In the genomic region with DNA sequence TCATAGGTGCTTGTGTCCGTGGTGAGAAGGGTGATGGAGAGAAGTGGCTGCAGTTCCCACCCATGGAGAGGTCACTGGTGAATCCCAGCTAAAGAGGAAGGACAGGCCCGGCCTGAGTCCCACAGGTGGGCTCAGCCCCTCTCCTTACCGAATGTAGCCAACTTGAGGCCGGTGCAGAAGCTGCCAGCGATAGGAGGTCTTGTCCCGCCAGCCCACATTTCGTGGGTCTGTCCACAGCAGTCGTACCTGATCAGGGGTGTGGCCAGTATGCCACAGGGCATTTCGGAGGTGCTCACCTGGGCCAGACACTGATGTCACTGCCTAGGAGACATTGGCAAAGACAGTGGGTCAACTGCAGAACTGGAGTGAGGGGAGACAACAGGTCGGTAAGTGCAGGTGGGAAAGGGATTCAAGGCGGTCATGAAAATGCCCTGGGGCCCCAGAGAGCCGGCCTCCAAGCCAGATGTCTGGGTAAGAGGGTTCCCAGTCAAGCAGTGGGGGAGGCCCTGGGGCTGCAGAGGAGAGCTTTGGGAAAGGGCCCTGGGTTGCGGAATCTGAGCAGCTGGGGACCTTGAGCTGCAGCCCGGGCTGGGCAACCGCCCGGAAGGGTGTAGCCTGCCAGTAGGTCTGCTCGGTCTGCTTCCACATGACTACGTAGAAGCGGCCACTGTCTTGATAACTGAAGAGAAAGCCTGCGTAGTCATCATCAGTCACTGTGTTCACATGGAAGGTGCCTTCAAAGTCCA, we compare ENCODE assay signal across 1 cellular context.
TF ChIP-seq lines count a peak whose summit lies in the region.

No MANE protein-coding gene starts in this region.

TF ChIP-seq in SK-N-SH treated with all-trans-retinoic acid at 6 μM for 48 hours, 23 proteins besides CTCF, POLR2A, EP300 and RAD21 (continued from another document):
- TF ChIP-seq, protein P1, sequence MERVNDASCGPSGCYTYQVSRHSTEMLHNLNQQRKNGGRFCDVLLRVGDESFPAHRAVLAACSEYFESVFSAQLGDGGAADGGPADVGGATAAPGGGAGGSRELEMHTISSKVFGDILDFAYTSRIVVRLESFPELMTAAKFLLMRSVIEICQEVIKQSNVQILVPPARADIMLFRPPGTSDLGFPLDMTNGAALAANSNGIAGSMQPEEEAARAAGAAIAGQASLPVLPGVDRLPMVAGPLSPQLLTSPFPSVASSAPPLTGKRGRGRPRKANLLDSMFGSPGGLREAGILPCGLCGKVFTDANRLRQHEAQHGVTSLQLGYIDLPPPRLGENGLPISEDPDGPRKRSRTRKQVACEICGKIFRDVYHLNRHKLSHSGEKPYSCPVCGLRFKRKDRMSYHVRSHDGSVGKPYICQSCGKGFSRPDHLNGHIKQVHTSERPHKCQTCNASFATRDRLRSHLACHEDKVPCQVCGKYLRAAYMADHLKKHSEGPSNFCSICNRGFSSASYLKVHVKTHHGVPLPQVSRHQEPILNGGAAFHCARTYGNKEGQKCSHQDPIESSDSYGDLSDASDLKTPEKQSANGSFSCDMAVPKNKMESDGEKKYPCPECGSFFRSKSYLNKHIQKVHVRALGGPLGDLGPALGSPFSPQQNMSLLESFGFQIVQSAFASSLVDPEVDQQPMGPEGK (CRISPR knock-in tag; IDR thresholded peaks at IDR 0.05; ENCODE audit: borderline replicate concordance) = no peak
- TF ChIP-seq, protein P2, sequence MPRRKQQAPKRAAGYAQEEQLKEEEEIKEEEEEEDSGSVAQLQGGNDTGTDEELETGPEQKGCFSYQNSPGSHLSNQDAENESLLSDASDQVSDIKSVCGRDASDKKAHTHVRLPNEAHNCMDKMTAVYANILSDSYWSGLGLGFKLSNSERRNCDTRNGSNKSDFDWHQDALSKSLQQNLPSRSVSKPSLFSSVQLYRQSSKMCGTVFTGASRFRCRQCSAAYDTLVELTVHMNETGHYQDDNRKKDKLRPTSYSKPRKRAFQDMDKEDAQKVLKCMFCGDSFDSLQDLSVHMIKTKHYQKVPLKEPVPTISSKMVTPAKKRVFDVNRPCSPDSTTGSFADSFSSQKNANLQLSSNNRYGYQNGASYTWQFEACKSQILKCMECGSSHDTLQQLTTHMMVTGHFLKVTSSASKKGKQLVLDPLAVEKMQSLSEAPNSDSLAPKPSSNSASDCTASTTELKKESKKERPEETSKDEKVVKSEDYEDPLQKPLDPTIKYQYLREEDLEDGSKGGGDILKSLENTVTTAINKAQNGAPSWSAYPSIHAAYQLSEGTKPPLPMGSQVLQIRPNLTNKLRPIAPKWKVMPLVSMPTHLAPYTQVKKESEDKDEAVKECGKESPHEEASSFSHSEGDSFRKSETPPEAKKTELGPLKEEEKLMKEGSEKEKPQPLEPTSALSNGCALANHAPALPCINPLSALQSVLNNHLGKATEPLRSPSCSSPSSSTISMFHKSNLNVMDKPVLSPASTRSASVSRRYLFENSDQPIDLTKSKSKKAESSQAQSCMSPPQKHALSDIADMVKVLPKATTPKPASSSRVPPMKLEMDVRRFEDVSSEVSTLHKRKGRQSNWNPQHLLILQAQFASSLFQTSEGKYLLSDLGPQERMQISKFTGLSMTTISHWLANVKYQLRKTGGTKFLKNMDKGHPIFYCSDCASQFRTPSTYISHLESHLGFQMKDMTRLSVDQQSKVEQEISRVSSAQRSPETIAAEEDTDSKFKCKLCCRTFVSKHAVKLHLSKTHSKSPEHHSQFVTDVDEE (CRISPR knock-in tag; IDR thresholded peaks at IDR 0.05) = no peak
- no peak for TF ChIP-seq ZFP30 (CRISPR knock-in tag; IDR thresholded peaks at IDR 0.05)
- TF ChIP-seq TOX (CRISPR knock-in tag; IDR thresholded peaks at IDR 0.05; ENCODE audit: borderline replicate concordance) = no peak
- TF ChIP-seq, protein P3, sequence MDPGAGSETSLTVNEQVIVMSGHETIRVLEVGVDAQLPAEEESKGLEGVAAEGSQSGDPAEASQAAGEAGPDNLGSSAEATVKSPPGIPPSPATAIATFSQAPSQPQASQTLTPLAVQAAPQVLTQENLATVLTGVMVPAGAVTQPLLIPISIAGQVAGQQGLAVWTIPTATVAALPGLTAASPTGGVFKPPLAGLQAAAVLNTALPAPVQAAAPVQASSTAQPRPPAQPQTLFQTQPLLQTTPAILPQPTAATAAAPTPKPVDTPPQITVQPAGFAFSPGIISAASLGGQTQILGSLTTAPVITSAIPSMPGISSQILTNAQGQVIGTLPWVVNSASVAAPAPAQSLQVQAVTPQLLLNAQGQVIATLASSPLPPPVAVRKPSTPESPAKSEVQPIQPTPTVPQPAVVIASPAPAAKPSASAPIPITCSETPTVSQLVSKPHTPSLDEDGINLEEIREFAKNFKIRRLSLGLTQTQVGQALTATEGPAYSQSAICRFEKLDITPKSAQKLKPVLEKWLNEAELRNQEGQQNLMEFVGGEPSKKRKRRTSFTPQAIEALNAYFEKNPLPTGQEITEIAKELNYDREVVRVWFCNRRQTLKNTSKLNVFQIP (CRISPR knock-in tag; IDR thresholded peaks at IDR 0.05; ENCODE audit: borderline replicate concordance, low read depth) = no peak
- TF ChIP-seq OSR1 (CRISPR knock-in tag; IDR thresholded peaks at IDR 0.05) = no peak
